ENCODE assay signal across 28 cellular contexts in genomic region chr13:39884166-39884565, GRCh38.
"Had no signal": no experiment of that assay in that cellular context is flagged by ENCODE, and none has a peak within 500 bp of the region (broad histone marks: within the 10 kb centered on the region; RNA-seq: fewer than 3 reads in every experiment).

No MANE protein-coding gene starts in this region.

- H3K27me3 ChIP-seq: stomach, suprapubic skin, testis, thyroid gland, tibial artery, tibial nerve, transverse colon, upper lobe of left lung, upper lobe of right lung, uterus, vagina had no signal

- DNase-seq: stimulated activated CD4-positive, alpha-beta T cell treated with anti-CD3 and anti-CD28 coated beads, Interleukin-2, amount 100 ng/mL, for 48 hours; stimulated activated CD4-positive, alpha-beta T cell treated with anti-CD3 and anti-CD28 coated beads, Interleukin-4, amount 100 ng/mL, for 1 hour; stimulated activated CD4-positive, alpha-beta T cell treated with anti-CD3 and anti-CD28 coated beads, Interleukin-4, amount 100 ng/mL, for 24 hours; stimulated activated CD4-positive, alpha-beta T cell treated with anti-CD3 and anti-CD28 coated beads, Interleukin-4, amount 100 ng/mL, for 4 hours; stimulated activated CD8-positive, alpha-beta memory T cell treated with anti-CD3 and anti-CD28 coated beads, Interleukin-4, amount 100 ng/mL, for 48 hours; stimulated activated naive B cell treated with anti-CD40 and anti-IgM and Interleukin-4, amounts not matched to agents 10 μg/mL and 1 μg/mL and 100 μg/mL, for 72 hours; stimulated activated naive CD4-positive, alpha-beta T cell; stimulated activated naive CD4-positive, alpha-beta T cell treated with Interleukin-2 at 50 U/mL for 16 hours; stimulated activated naive CD8-positive, alpha-beta T cell treated with anti-CD3 and anti-CD28 coated beads, Interleukin-15, amount 100 ng/mL, for 72 hours; stimulated activated naive CD8-positive, alpha-beta T cell treated with anti-CD3 and anti-CD28 coated beads, Interleukin-15, Interleukin-2, amounts not matched to agents 100 U/mL and 50 U/mL, for 24 hours; stomach; substantia nigra; testis; thyroid gland; tibial artery; transverse colon; trophoblast cell; upper lobe of left lung; upper lobe of right lung; uterus had no signal

- H3K36me3 Mint-ChIP-seq: stimulated activated effector memory CD8-positive, alpha-beta T cell treated with anti-CD3 and anti-CD28 coated beads, Interleukin-12 subunit alpha, Interleukin-12 subunit beta, amount 100 ng/mL, for 72 hours; stimulated activated memory B cell treated with anti-CD40 and anti-IgM and Interleukin-4, amounts not matched to agents 10 μg/mL and 1 μg/mL and 100 μg/mL, for 72 hours; type B pancreatic cell had no signal

- H3K4me1 ChIP-seq: testis, upper lobe of left lung, upper lobe of right lung, uterus had no signal

- H3K9me3 ChIP-seq: testis, thyroid gland, upper lobe of right lung, uterus had no signal

- H3K4me3 Mint-ChIP-seq: stimulated activated effector memory CD8-positive, alpha-beta T cell treated with anti-CD3 and anti-CD28 coated beads, Interleukin-12 subunit alpha, Interleukin-12 subunit beta, amount 100 ng/mL, for 72 hours; stimulated activated memory B cell treated with anti-CD40 and anti-IgM and Interleukin-4, amounts not matched to agents 10 μg/mL and 1 μg/mL and 100 μg/mL, for 72 hours; stimulated activated naive B cell treated with anti-CD40 and anti-IgM and Interleukin-4, amounts not matched to agents 10 μg/mL and 1 μg/mL and 100 μg/mL, for 72 hours; stimulated activated naive CD8-positive, alpha-beta T cell treated with anti-CD3 and anti-CD28 coated beads, Interleukin-15, amount 100 ng/mL, for 72 hours; stimulated activated naive CD8-positive, alpha-beta T cell treated with anti-CD3 and anti-CD28 coated beads, Interleukin-15, Interleukin-2, amounts not matched to agents 100 ng/mL and 50 ng/mL, for 24 hours; type B pancreatic cell had no signal

- H3K27me3 Mint-ChIP-seq: stimulated activated naive CD8-positive, alpha-beta T cell treated with anti-CD3 and anti-CD28 coated beads, Interleukin-15, amount 100 ng/mL, for 72 hours; type B pancreatic cell had no signal

- H3K27ac ChIP-seq: stomach, suprapubic skin, testis, thoracic aorta, thyroid gland, tibial artery, tibial nerve, transverse colon, upper lobe of left lung, upper lobe of right lung, uterus, vagina had no signal

- H3K4me1 Mint-ChIP-seq: stimulated activated effector memory CD8-positive, alpha-beta T cell treated with anti-CD3 and anti-CD28 coated beads, Interleukin-12 subunit alpha, Interleukin-12 subunit beta, amount 100 ng/mL, for 72 hours; stimulated activated memory B cell treated with anti-CD40 and anti-IgM and Interleukin-4, amounts not matched to agents 10 μg/mL and 1 μg/mL and 100 μg/mL, for 72 hours; stimulated activated naive B cell treated with anti-CD40 and anti-IgM and Interleukin-4, amounts not matched to agents 10 μg/mL and 1 μg/mL and 100 μg/mL, for 72 hours; stimulated activated naive CD8-positive, alpha-beta T cell treated with anti-CD3 and anti-CD28 coated beads, Interleukin-15, amount 100 ng/mL, for 72 hours had no signal

- H3K36me3 ChIP-seq: stomach, suprapubic skin, thoracic aorta, thyroid gland, tibial artery, tibial nerve, transverse colon, upper lobe of left lung, upper lobe of right lung, uterus, vagina had no signal

- H3K27ac Mint-ChIP-seq: stimulated activated effector memory CD8-positive, alpha-beta T cell treated with anti-CD3 and anti-CD28 coated beads, Interleukin-12 subunit alpha, Interleukin-12 subunit beta, amount 100 ng/mL, for 72 hours; stimulated activated memory B cell treated with anti-CD40 and anti-IgM and Interleukin-4, amounts not matched to agents 10 μg/mL and 1 μg/mL and 100 μg/mL, for 72 hours; stimulated activated naive B cell treated with anti-CD40 and anti-IgM and Interleukin-4, amounts not matched to agents 10 μg/mL and 1 μg/mL and 100 μg/mL, for 72 hours; stimulated activated naive CD8-positive, alpha-beta T cell treated with anti-CD3 and anti-CD28 coated beads, Interleukin-15, amount 100 ng/mL, for 72 hours; stimulated activated naive CD8-positive, alpha-beta T cell treated with anti-CD3 and anti-CD28 coated beads, Interleukin-15, Interleukin-2, amounts not matched to agents 100 ng/mL and 50 ng/mL, for 24 hours; type B pancreatic cell had no signal

- H3K4me3 ChIP-seq: stomach, suprapubic skin, testis, thoracic aorta, thyroid gland, tibial artery, tibial nerve, transverse colon, upper lobe of left lung, upper lobe of right lung, uterus, vagina had no signal
